ENCODE assay signal across 1 cellular context in genomic region chr2:239337877-239338484, GRCh38.
TF ChIP-seq lines count a peak whose summit lies in the region.

No MANE protein-coding gene starts in this region.

TF ChIP-seq in GM23338, 12 proteins besides CTCF, POLR2A, EP300 and RAD21 (continued from another document):
- no peak for TF ChIP-seq ETS1 (IDR thresholded peaks at IDR 0.05)
- TF ChIP-seq EZH2 (IDR thresholded peaks at IDR 0.05; ENCODE audit: low read depth, unreplicated experiment): no peak
- TF ChIP-seq REST (IDR thresholded peaks at IDR 0.05; ENCODE audit: unreplicated experiment): no peak
- no peak for TF ChIP-seq NANOG (IDR thresholded peaks at IDR 0.05; ENCODE audit: borderline replicate concordance)
- TF ChIP-seq POLR2AphosphoS5 (IDR thresholded peaks at IDR 0.05; ENCODE audit: low read depth): no peak
- no peak for TF ChIP-seq JUNB (IDR thresholded peaks at IDR 0.05; ENCODE audit: unreplicated experiment)
